Comparison of ENCODE assay signal across 22 cellular contexts in the genomic region with DNA sequence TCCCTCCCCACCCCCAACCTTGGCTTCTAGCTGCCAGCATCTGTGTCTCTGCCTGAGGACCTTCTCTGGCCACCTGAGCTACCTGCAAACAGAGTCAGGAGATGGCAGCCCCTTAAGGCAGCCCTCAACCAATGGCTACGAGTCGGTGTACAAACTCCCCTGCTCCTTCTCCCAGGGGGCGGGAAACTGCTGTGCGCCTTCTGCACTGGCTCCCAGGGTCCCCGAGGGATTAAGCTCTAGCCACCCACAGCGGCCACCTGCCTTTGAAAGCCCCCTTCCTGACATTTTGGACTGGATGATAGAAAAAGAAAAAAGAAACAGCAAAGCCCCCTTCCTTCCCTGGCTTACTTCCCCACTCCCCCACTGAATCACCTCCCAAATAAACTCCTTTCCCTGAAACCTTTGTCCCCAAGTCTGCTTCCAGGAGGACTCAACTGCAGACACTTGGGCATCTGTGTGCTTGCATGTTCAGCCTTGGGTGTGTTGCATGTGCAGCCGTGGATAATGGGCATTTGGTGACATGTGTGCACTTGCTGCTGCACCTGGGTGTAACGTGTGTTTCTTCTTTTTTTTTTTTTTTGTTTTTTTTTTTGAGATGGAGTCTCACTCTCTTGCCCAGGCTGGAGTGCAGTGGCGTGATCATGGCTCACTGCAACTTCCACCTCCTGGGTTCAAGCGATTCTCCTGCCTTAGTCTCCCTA. TPM values are rescaled to one million over a fixed set of nuclear protein-coding genes. Genes with fewer than 3 reads are reported as not detected.
DNase-seq lines count a peak whose midpoint lies in the region; ATAC-seq, FAIRE-seq and TF ChIP-seq lines count a peak whose summit lies in the region.
"Had no signal": no experiment of that assay in that cellular context is flagged by ENCODE, and none has a peak within 500 bp of the region (broad histone marks: within the 10 kb centered on the region; RNA-seq: fewer than 3 reads in every experiment).

No MANE protein-coding gene starts in this region.

- H3K9ac ChIP-seq in PC-3 (ENCODE audit: low read length) (no peak overlapping the region), HepG2 (ENCODE audit: insufficient read depth, low read depth, low read length) (no peak overlapping the region)
- H3K9ac ChIP-seq: GM23248 had no signal

- no peaks in the 10 kb centered on the region for H3K9me3 Mint-ChIP-seq in activated T-helper 1 cell treated with anti-CD3 and anti-CD28 coated beads, Interleukin-12 subunit alpha, Interleukin-12 subunit beta, Interleukin-2, Interleukin-4 antibody, amounts not matched to agents 30 ng/mL and 10 ng/mL and 1 ng/mL, durations not matched to agents 14 hours and 24 hours and 36 hours
- H3K9me3 Mint-ChIP-seq: CD4-positive, alpha-beta T cell had no signal

- H3K4me3 ChIP-seq in PC-3 (ENCODE audit: low read length) (no peak overlapping the region), HepG2 (replicated peaks in 1 of 3; ENCODE audit: insufficient read depth in 1 of 3, low read depth in 2 of 3, low read length in 3 of 3) (no peak overlapping the region), WERI-Rb-1 (ENCODE audit: low read depth, low read length) (no peak overlapping the region)
- H3K4me3 ChIP-seq: GM23248, K562, SJCRH30 had no signal

- no peak overlapping the region for H3K27ac ChIP-seq in PC-3 (ENCODE audit: low read length)
- no peak overlapping the region for H3K27ac ChIP-seq in HepG2 (ENCODE audit: extremely low read length, insufficient read depth, low read length)
- H3K27ac ChIP-seq in substantia nigra (ENCODE audit: low read depth, low read length, poor library complexity, severe bottlenecking) = peak overlapping the region; percentile 64
- no peak overlapping the region for H3K27ac ChIP-seq in WERI-Rb-1
- H3K27ac ChIP-seq: GM23248, SJCRH30 had no signal

- TF ChIP-seq POLR2A in HepG2 (IDR thresholded peaks at IDR 0.05; ENCODE audit: insufficient read depth in 1 of 2, low read depth in 2 of 2, low read length in 2 of 2) = no peak

- TF ChIP-seq EP300 in HepG2 (IDR thresholded peaks at IDR 0.05; ENCODE audit: low read depth in 2 of 2, low read length in 2 of 2) (no peak), HepG2 (CRISPR knock-in tag; IDR thresholded peaks at IDR 0.05; ENCODE audit: borderline replicate concordance) (no peak)

- intact Hi-C loops in PC-3 (cut with micrococcal nuclease) = no loop called here
- intact Hi-C loops in HepG2 (cut with micrococcal nuclease; ENCODE audit: unreplicated experiment) = no loop called here
- intact Hi-C loops in activated T-helper 1 cell treated with anti-CD3 and anti-CD28 coated beads, Interleukin-12 subunit alpha, Interleukin-12 subunit beta, Interleukin-2, Interleukin-4 antibody, amounts not matched to agents 30 ng/mL and 10 ng/mL and 1 ng/mL, durations not matched to agents 14 hours and 24 hours and 36 hours (cut with micrococcal nuclease) = no loop called here

- H3K36me3 Mint-ChIP-seq in activated T-helper 1 cell treated with anti-CD3 and anti-CD28 coated beads, Interleukin-12 subunit alpha, Interleukin-12 subunit beta, Interleukin-2, Interleukin-4 antibody, amounts not matched to agents 30 ng/mL and 10 ng/mL and 1 ng/mL, durations not matched to agents 14 hours and 24 hours and 36 hours (ENCODE audit: low read depth) = no peaks in the 10 kb centered on the region

- H3K36me3 ChIP-seq in PC-3 (ENCODE audit: low read depth, low read length) (no peaks in the 10 kb centered on the region), HepG2 (replicated peaks in 1 of 2; ENCODE audit: control insufficient read depth in 1 of 2, insufficient read depth in 2 of 2, low read length in 2 of 2) (no peaks in the 10 kb centered on the region), WERI-Rb-1 (no peaks in the 10 kb centered on the region)
- H3K36me3 ChIP-seq: SJCRH30 had no signal

- DNase-seq in NCI-H82 (lab: John Stamatoyannopoulos, UW) = peak; percentile 55
- no peak for DNase-seq in NCI-H82 treated with DMSO at 0.1 percent for 48 hours (lab: John Stamatoyannopoulos, UW; ENCODE audit: unreplicated experiment)
- DNase-seq in PC-3 = no peak
- no peak for DNase-seq in HepG2 (ENCODE audit: low spot score)
- peak in 1 of 49 donors; percentile 7 for DNase-seq in substantia nigra (lab: John Stamatoyannopoulos, UW)
- DNase-seq in WERI-Rb-1 = no peak
- no peak for DNase-seq in activated T-helper 1 cell treated with anti-CD3 and anti-CD28 coated beads, Interleukin-12 subunit alpha, Interleukin-12 subunit beta, Interleukin-2, Interleukin-4 antibody, amounts not matched to agents 30 ng/mL and 10 ng/mL and 1 ng/mL, durations not matched to agents 14 hours and 24 hours and 36 hours (ENCODE audit: low spot score)
- DNase-seq: 8988T; Caco-2; CD4-positive, alpha-beta T cell; EL; GM23248; NCI-H1105; NCI-H187; NCI-H446 treated with DMSO at 0.1 percent for 48 hours; NCI-H748 treated with DMSO at 0.1 percent for 48 hours; SJCRH30 had no signal

- in situ Hi-C loops in HepG2 (cut with HindIII; ENCODE audit: extremely low pct_ligation_motif_present, low pct_unique_long_range_greater_than_20kb) = no loop called here

- no peak overlapping the region for H3K27ac Mint-ChIP-seq in activated T-helper 1 cell treated with anti-CD3 and anti-CD28 coated beads, Interleukin-12 subunit alpha, Interleukin-12 subunit beta, Interleukin-2, Interleukin-4 antibody, amounts not matched to agents 30 ng/mL and 10 ng/mL and 1 ng/mL, durations not matched to agents 14 hours and 24 hours and 36 hours
- H3K27ac Mint-ChIP-seq: B cell; CD4-positive, alpha-beta T cell had no signal

- no peak overlapping the region for H3K4me2 ChIP-seq in PC-3 (ENCODE audit: low read length)
- H3K4me2 ChIP-seq in HepG2 (ENCODE audit: low read depth, low read length) = no peak overlapping the region

- H4K20me1 ChIP-seq in PC-3 (ENCODE audit: low read length) = no peaks in the 10 kb centered on the region
- H4K20me1 ChIP-seq in HepG2 (ENCODE audit: insufficient read depth, low read length) = no peaks in the 10 kb centered on the region; the same call in 1 of the 2 replicates

- H3K79me2 ChIP-seq in PC-3 (ENCODE audit: low read length) (no peaks in the 10 kb centered on the region), HepG2 (ENCODE audit: insufficient read depth, low read length) (no peaks in the 10 kb centered on the region)

- no peaks in the 10 kb centered on the region for H3K27me3 Mint-ChIP-seq in activated T-helper 1 cell treated with anti-CD3 and anti-CD28 coated beads, Interleukin-12 subunit alpha, Interleukin-12 subunit beta, Interleukin-2, Interleukin-4 antibody, amounts not matched to agents 30 ng/mL and 10 ng/mL and 1 ng/mL, durations not matched to agents 14 hours and 24 hours and 36 hours (ENCODE audit: insufficient read depth)
- H3K27me3 Mint-ChIP-seq: CD4-positive, alpha-beta T cell had no signal

- H3K4me3 Mint-ChIP-seq in activated T-helper 1 cell treated with anti-CD3 and anti-CD28 coated beads, Interleukin-12 subunit alpha, Interleukin-12 subunit beta, Interleukin-2, Interleukin-4 antibody, amounts not matched to agents 30 ng/mL and 10 ng/mL and 1 ng/mL, durations not matched to agents 14 hours and 24 hours and 36 hours = no peak overlapping the region
- H3K4me3 Mint-ChIP-seq: B cell; CD4-positive, alpha-beta T cell had no signal

- H3K27me3 ChIP-seq in PC-3 (ENCODE audit: low read length) (no peaks in the 10 kb centered on the region), HepG2 (ENCODE audit: control insufficient read depth in 1 of 2, insufficient read depth in 2 of 2, low read length in 2 of 2) (peaks cover 3% of the 10 kb centered on the region in 2 experiments; a peak in 2 of 5 replicates), WERI-Rb-1 (ENCODE audit: insufficient read depth, low read depth, severe bottlenecking) (no peaks in the 10 kb centered on the region)

- H3K4me1 ChIP-seq in PC-3 (ENCODE audit: insufficient read depth, low read length) = no peaks in the 10 kb centered on the region
- 0 out of 2 replicates have a peak, but pooled peaks cover 7% of the 10 kb centered on the region for H3K4me1 ChIP-seq in HepG2 (ENCODE audit: insufficient read depth, low read length)
- H3K4me1 ChIP-seq: Caco-2, SJCRH30 had no signal

- no peaks in the 10 kb centered on the region for H3K9me3 ChIP-seq in PC-3 (ENCODE audit: low read length)
- H3K9me3 ChIP-seq in HepG2 (ENCODE audit: low read length) = no peaks in the 10 kb centered on the region
- H3K9me3 ChIP-seq in WERI-Rb-1 (ENCODE audit: severe bottlenecking) = no peaks in the 10 kb centered on the region
- H3K9me3 ChIP-seq: Caco-2, SJCRH30 had no signal

- no TSS peak for BruUV-seq in PC-3 (replicated peaks; lab: Mats Ljungman, UMichigan)
- BruUV-seq in HepG2 (replicated peaks; lab: Mats Ljungman, UMichigan) = no TSS peak

- WGBS in HepG2 (ENCODE audit: low lambda C conversion rate) = 8% methylated on average over 8 of the region's 10 CpGs

- no peak for TF ChIP-seq RAD21 in HepG2 (CRISPR knock-in tag; IDR thresholded peaks at IDR 0.05)

- POLR2A ChIA-PET in PC-3 (lab: Charles Lee; ENCODE audit: unreplicated experiment) (interaction anchor here (0.6 kb wide), 1 partner anchor 10 kb away, joined by 7 read pairs; no protein-coding TSS in a partner anchor), HepG2 (lab: Yijun Ruan, JAX) (no interaction called here)

- FAIRE-seq in HepG2 (lab: Jason Lieb, UNC) = no peak
- FAIRE-seq: GM12891, GM19239, K562 had no signal

- H3K4me1 Mint-ChIP-seq in activated T-helper 1 cell treated with anti-CD3 and anti-CD28 coated beads, Interleukin-12 subunit alpha, Interleukin-12 subunit beta, Interleukin-2, Interleukin-4 antibody, amounts not matched to agents 30 ng/mL and 10 ng/mL and 1 ng/mL, durations not matched to agents 14 hours and 24 hours and 36 hours (ENCODE audit: low read depth) = no peaks in the 10 kb centered on the region
- H3K4me1 Mint-ChIP-seq: B cell had no signal

- no peaks in the 10 kb centered on the region for H3K9me2 ChIP-seq in PC-3 (replicated peaks; ENCODE audit: low read length)

- H2AFZ ChIP-seq in PC-3 (ENCODE audit: low read length) = no peak overlapping the region
- H2AFZ ChIP-seq in HepG2 (ENCODE audit: low read length) = no peak overlapping the region
- H2AFZ ChIP-seq: GM23248 had no signal

- CTCF ChIA-PET in PC-3 (lab: Charles Lee) = no interaction called here
- CTCF ChIA-PET in HepG2 (lab: Yijun Ruan, JAX; ENCODE audit: low intra/inter-chr PET ratio, low total read pairs) = no interaction called here

- ATAC-seq in PC-3 (peak; percentile 8; the same call in 1 of the 2 replicates), HepG2 (no peak), GM19463 (IDR thresholded peaks at IDR 0.05; ENCODE audit: unreplicated experiment) (no peak)
- ATAC-seq: K562 had no signal

- TF ChIP-seq CTCF in PC-3 (conservative IDR thresholded peaks at IDR 0.05; ENCODE audit: low read depth, low read length) (no peak), HepG2 (CRISPR knock-in tag; IDR thresholded peaks at IDR 0.05) (no peak), WERI-Rb-1 (IDR thresholded peaks at IDR 0.05; ENCODE audit: low read depth, low read length) (no peak)

- H3F3A ChIP-seq in PC-3 (ENCODE audit: low read length, unreplicated experiment) = no peaks in the 10 kb centered on the region

RNA-seq across cellular contexts. Expression of a gene that starts 6.0 kb away (rescaled TPM):
- total RNA-seq in PC-3 (2014; rRNA removed) = not detected in 2 replicates
- total RNA-seq in HepG2 (2016; rRNA removed; fragmentation: Illumina TruSeq; extraction: Trizol) = not detected in 2 replicates
- total RNA-seq in HepG2 (2016; cell fraction: cytosol; rRNA removed; fragmentation: Illumina TruSeq; extraction: Trizol; ENCODE audit: low read depth) = not detected in 2 replicates
- total RNA-seq in HepG2 (2016; cell fraction: insoluble cytoplasmic fraction; rRNA removed; fragmentation: Illumina TruSeq; extraction: Trizol) = not detected in 2 replicates
- total RNA-seq in HepG2 (2016; cell fraction: membrane; rRNA removed; fragmentation: Illumina TruSeq; extraction: Trizol) = not detected in 2 replicates
- total RNA-seq in HepG2 (2016; cell fraction: nucleus; rRNA removed; fragmentation: Illumina TruSeq; extraction: Trizol) = not detected in 2 replicates
- polyA plus RNA-seq in HepG2 (2011; rRNA removed) = not detected in 2 replicates
- not detected in 2 replicates for polyA plus RNA-seq in HepG2 (2011; cell fraction: cytosol; rRNA removed)
- polyA plus RNA-seq in HepG2 (2011; cell fraction: nucleus; rRNA removed) = not detected in 2 replicates
- not detected in 2 replicates for polyA plus RNA-seq in HepG2 (2012)
- not detected in 2 replicates for polyA plus RNA-seq in HepG2 (2016; cell fraction: cytosol; fragmentation: Illumina TruSeq; extraction: Trizol; ENCODE audit: low read depth)
- not detected in 2 replicates for polyA plus RNA-seq in HepG2 (2016; cell fraction: insoluble cytoplasmic fraction; fragmentation: Illumina TruSeq; extraction: Trizol; ENCODE audit: low read depth)
- polyA plus RNA-seq in HepG2 (2016; cell fraction: membrane; fragmentation: Illumina TruSeq; extraction: Trizol; ENCODE audit: low read depth) = not detected in 2 replicates
- polyA plus RNA-seq in HepG2 (2016; cell fraction: nucleus; fragmentation: Illumina TruSeq; extraction: Trizol; ENCODE audit: insufficient read depth, low read depth) = not detected in 2 replicates
- polyA minus RNA-seq in HepG2 (2011; rRNA and poly(A)+ RNA removed; ENCODE audit: low replicate concordance) = not detected in 2 replicates
- polyA minus RNA-seq in HepG2 (2011; cell fraction: cytosol; rRNA and poly(A)+ RNA removed) = not detected in 2 replicates
- polyA minus RNA-seq in HepG2 (2011; cell fraction: nucleus; rRNA and poly(A)+ RNA removed) = not detected in 2 replicates
- not detected in 2 replicates for total RNA-seq in activated T-helper 1 cell treated with anti-CD3 and anti-CD28 coated beads, Interleukin-12 subunit alpha, Interleukin-12 subunit beta, Interleukin-2, Interleukin-4 antibody, amounts not matched to agents 30 ng/mL and 10 ng/mL and 1 ng/mL, durations not matched to agents 14 hours and 24 hours and 36 hours
- total RNA-seq: B cell; Caco-2; CD4-positive, alpha-beta T cell; GM23248; SJCRH30 had no signal
- polyA plus RNA-seq: GM23248 had no signal

RNA-seq across cellular contexts. Expression of a gene that starts 24.5 kb away (rescaled TPM):
- 14.0 and 19.9 TPM in 2 replicates for total RNA-seq in PC-3 (2014; rRNA removed)
- 1.2 and 1.3 TPM in 2 replicates for total RNA-seq in HepG2 (2016; rRNA removed; fragmentation: Illumina TruSeq; extraction: Trizol)
- 0.79 and 1.7 TPM in 2 replicates for total RNA-seq in HepG2 (2016; cell fraction: cytosol; rRNA removed; fragmentation: Illumina TruSeq; extraction: Trizol; ENCODE audit: low read depth)
- total RNA-seq in HepG2 (2016; cell fraction: insoluble cytoplasmic fraction; rRNA removed; fragmentation: Illumina TruSeq; extraction: Trizol) = 1.2 and 1.7 TPM in 2 replicates
- total RNA-seq in HepG2 (2016; cell fraction: membrane; rRNA removed; fragmentation: Illumina TruSeq; extraction: Trizol) = 1.1 and 2.0 TPM in 2 replicates
- 1.4 and 2.0 TPM in 2 replicates for total RNA-seq in HepG2 (2016; cell fraction: nucleus; rRNA removed; fragmentation: Illumina TruSeq; extraction: Trizol)
- 1.7 and 2.9 TPM in 2 replicates for polyA plus RNA-seq in HepG2 (2011; rRNA removed)
- polyA plus RNA-seq in HepG2 (2011; cell fraction: cytosol; rRNA removed) = 1.9 and 3.2 TPM in 2 replicates
- polyA plus RNA-seq in HepG2 (2011; cell fraction: nucleus; rRNA removed) = 1.6 and 2.0 TPM in 2 replicates
- 0.92 and 1.3 TPM in 2 replicates for polyA plus RNA-seq in HepG2 (2012)
- 1.1 and 1.5 TPM in 2 replicates for polyA plus RNA-seq in HepG2 (2016; cell fraction: cytosol; fragmentation: Illumina TruSeq; extraction: Trizol; ENCODE audit: low read depth)
- 2.4 and 3.5 TPM in 2 replicates for polyA plus RNA-seq in HepG2 (2016; cell fraction: insoluble cytoplasmic fraction; fragmentation: Illumina TruSeq; extraction: Trizol; ENCODE audit: low read depth)
- 0.64 and 0.90 TPM in 2 replicates for polyA plus RNA-seq in HepG2 (2016; cell fraction: membrane; fragmentation: Illumina TruSeq; extraction: Trizol; ENCODE audit: low read depth)
- polyA plus RNA-seq in HepG2 (2016; cell fraction: nucleus; fragmentation: Illumina TruSeq; extraction: Trizol; ENCODE audit: insufficient read depth, low read depth) = 1.9 and 2.9 TPM in 2 replicates
- 1.1 and 6.5 TPM in 2 replicates for polyA minus RNA-seq in HepG2 (2011; rRNA and poly(A)+ RNA removed; ENCODE audit: low replicate concordance)
- polyA minus RNA-seq in HepG2 (2011; cell fraction: cytosol; rRNA and poly(A)+ RNA removed) = 0.99 and 1.4 TPM in 2 replicates
- 1.5 TPM in 2 replicates for polyA minus RNA-seq in HepG2 (2011; cell fraction: nucleus; rRNA and poly(A)+ RNA removed)
- total RNA-seq in activated T-helper 1 cell treated with anti-CD3 and anti-CD28 coated beads, Interleukin-12 subunit alpha, Interleukin-12 subunit beta, Interleukin-2, Interleukin-4 antibody, amounts not matched to agents 30 ng/mL and 10 ng/mL and 1 ng/mL, durations not matched to agents 14 hours and 24 hours and 36 hours = 0.52 and 0.54 TPM in 2 replicates

RNA-seq across cellular contexts. Expression of a gene that starts 39.3 kb away (rescaled TPM):
- total RNA-seq in PC-3 (2014; rRNA removed) (18.8 and 38.1 TPM in 2 replicates), HepG2 (2016; rRNA removed; fragmentation: Illumina TruSeq; extraction: Trizol) (5.5 and 8.5 TPM in 2 replicates)
- 0.81 and 0.88 TPM in 2 replicates for total RNA-seq in HepG2 (2016; cell fraction: cytosol; rRNA removed; fragmentation: Illumina TruSeq; extraction: Trizol; ENCODE audit: low read depth)
- 7.0 and 7.8 TPM in 2 replicates for total RNA-seq in HepG2 (2016; cell fraction: insoluble cytoplasmic fraction; rRNA removed; fragmentation: Illumina TruSeq; extraction: Trizol)
- total RNA-seq in HepG2 (2016; cell fraction: membrane; rRNA removed; fragmentation: Illumina TruSeq; extraction: Trizol) = 2.5 and 3.2 TPM in 2 replicates
- 15.0 and 17.9 TPM in 2 replicates for total RNA-seq in HepG2 (2016; cell fraction: nucleus; rRNA removed; fragmentation: Illumina TruSeq; extraction: Trizol)
- polyA plus RNA-seq in HepG2 (2011; rRNA removed) = 6.7 and 9.2 TPM in 2 replicates
- 8.0 and 9.7 TPM in 2 replicates for polyA plus RNA-seq in HepG2 (2011; cell fraction: cytosol; rRNA removed)
- polyA plus RNA-seq in HepG2 (2011; cell fraction: nucleus; rRNA removed) = 11.1 and 13.1 TPM in 2 replicates
- polyA plus RNA-seq in HepG2 (2012) = 10.7 and 11.6 TPM in 2 replicates
- 1.7 and 1.8 TPM in 2 replicates for polyA plus RNA-seq in HepG2 (2016; cell fraction: cytosol; fragmentation: Illumina TruSeq; extraction: Trizol; ENCODE audit: low read depth)
- 7.6 and 10.5 TPM in 2 replicates for polyA plus RNA-seq in HepG2 (2016; cell fraction: insoluble cytoplasmic fraction; fragmentation: Illumina TruSeq; extraction: Trizol; ENCODE audit: low read depth)
- polyA plus RNA-seq in HepG2 (2016; cell fraction: membrane; fragmentation: Illumina TruSeq; extraction: Trizol; ENCODE audit: low read depth) = 2.6 and 3.9 TPM in 2 replicates
- 33.1 and 37.0 TPM in 2 replicates for polyA plus RNA-seq in HepG2 (2016; cell fraction: nucleus; fragmentation: Illumina TruSeq; extraction: Trizol; ENCODE audit: insufficient read depth, low read depth)
- 12.2 and 26.0 TPM in 2 replicates for polyA minus RNA-seq in HepG2 (2011; rRNA and poly(A)+ RNA removed; ENCODE audit: low replicate concordance)
- 14.8 and 15.8 TPM in 2 replicates for polyA minus RNA-seq in HepG2 (2011; cell fraction: cytosol; rRNA and poly(A)+ RNA removed)
- polyA minus RNA-seq in HepG2 (2011; cell fraction: nucleus; rRNA and poly(A)+ RNA removed) = 5.7 and 7.3 TPM in 2 replicates
- total RNA-seq in activated T-helper 1 cell treated with anti-CD3 and anti-CD28 coated beads, Interleukin-12 subunit alpha, Interleukin-12 subunit beta, Interleukin-2, Interleukin-4 antibody, amounts not matched to agents 30 ng/mL and 10 ng/mL and 1 ng/mL, durations not matched to agents 14 hours and 24 hours and 36 hours = 15.3 and 16.3 TPM in 2 replicates
